Comparison of ENCODE assay signal across 6 cellular contexts in genomic region chr17:29862951-29863350, GRCh38.
"Had no signal": no experiment of that assay in that cellular context is flagged by ENCODE, and none has a peak within 500 bp of the region (broad histone marks: within the 10 kb centered on the region; RNA-seq: fewer than 3 reads in every experiment).

No MANE protein-coding gene starts in this region.

- ATAC-seq: GM23338, HepG2 had no signal

- DNase-seq: H9, HCEC 1CT, KBM-7 had no signal

- H3K27ac ChIP-seq: HL-60 had no signal

- H3K4me3 ChIP-seq: GM23338 had no signal
